12 cellular contexts compared by ENCODE assay signal in the genomic region with DNA sequence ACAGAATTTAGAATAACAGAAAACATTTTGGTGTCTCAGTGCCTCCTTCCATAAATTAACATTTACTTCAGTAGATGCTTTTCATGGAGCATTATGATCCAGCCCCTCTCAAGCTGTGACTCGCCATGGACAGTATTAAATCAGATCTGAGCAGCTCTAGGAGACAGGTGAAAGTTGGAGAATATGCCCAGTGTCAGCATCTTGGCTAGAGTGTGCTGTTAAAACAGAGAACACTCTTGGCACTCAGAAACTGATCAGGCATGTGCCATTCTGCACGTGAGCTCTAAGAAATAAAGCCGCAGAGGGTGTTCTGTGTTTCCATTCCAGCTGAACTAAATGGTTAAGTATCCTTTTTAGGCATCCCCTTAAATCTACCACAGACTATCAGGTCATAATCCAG.
DNase-seq lines count a peak whose midpoint lies in the region; ATAC-seq and TF ChIP-seq lines count a peak whose summit lies in the region.
"Had no signal": no experiment of that assay in that cellular context is flagged by ENCODE, and none has a peak within 500 bp of the region (broad histone marks: within the 10 kb centered on the region; RNA-seq: fewer than 3 reads in every experiment).

No MANE protein-coding gene starts in this region.

- no peak overlapping the region for H3K9ac ChIP-seq in HUES48 (ENCODE audit: low read depth, low read length)

- TF ChIP-seq CTCF in lower lobe of right lung (IDR thresholded peaks at IDR 0.05): no peak

- H3K27me3 ChIP-seq in HUES48 (ENCODE audit: control insufficient read depth, insufficient read depth, low read length): no peaks in the 10 kb centered on the region
- no peaks in the 10 kb centered on the region for H3K27me3 ChIP-seq in lower lobe of right lung (ENCODE audit: low read depth)

- intact Hi-C loops in lower lobe of right lung (cut with DNase I): no loop called here

- H3K4me3 ChIP-seq in HUES48 (ENCODE audit: low read depth, low read length): no peak overlapping the region
- H3K4me3 ChIP-seq in lower lobe of right lung: no peak overlapping the region

- ATAC-seq in lower lobe of right lung (peak in 1 of 2 donors; percentile 38), GM18868 (IDR thresholded peaks at IDR 0.05; ENCODE audit: unreplicated experiment) (no peak)

- H3K27ac ChIP-seq in HUES48 (ENCODE audit: low read depth, low read length) (peak overlapping the region; percentile 3), angular gyrus (ENCODE audit: low read depth, low read length) (peak overlapping the region; percentile 17), lower lobe of right lung (peak overlapping the region; percentile 38), substantia nigra (ENCODE audit: low read depth, low read length, poor library complexity, severe bottlenecking) (peak overlapping the region; percentile 39)

- DNase-seq in lower lobe of right lung (no peak), substantia nigra (lab: John Stamatoyannopoulos, UW) (no peak), nucleus accumbens (lab: John Stamatoyannopoulos, UW) (no peak), NCI-H2196 (lab: John Stamatoyannopoulos, UW; ENCODE audit: unreplicated experiment) (no peak), activated gamma-delta T cell treated with Interleukin-2 at 50 U/mL for 16 hours (no peak)
- DNase-seq: activated CD4-positive, alpha-beta T cell treated with anti-CD3 and anti-CD28 coated beads, Interleukin-2, amount 50 U/mL, for 1 hour; Calu3; NCI-H526 treated with DMSO at 0.1 percent for 48 hours; SW 1271 had no signal

- H3K4me1 ChIP-seq in HUES48 (ENCODE audit: control insufficient read depth, insufficient read depth, low read length) (peaks cover 59% of the 10 kb centered on the region), lower lobe of right lung (peaks cover 79% of the 10 kb centered on the region)

- H3K36me3 ChIP-seq in HUES48 (ENCODE audit: control insufficient read depth, insufficient read depth, low read length) (no peaks in the 10 kb centered on the region), lower lobe of right lung (no peaks in the 10 kb centered on the region)

- H3K9me3 ChIP-seq in HUES48 (ENCODE audit: control insufficient read depth, insufficient read depth, low read length): no peaks in the 10 kb centered on the region
- H3K9me3 ChIP-seq in lower lobe of right lung: no peaks in the 10 kb centered on the region
